ENCODE assay signal across 8 cellular contexts in genomic region chr1:181033799-181034391, GRCh38. TPM values are rescaled to one million over a fixed set of nuclear protein-coding genes. Genes with fewer than 3 reads are reported as not detected.
DNase-seq lines count a peak whose midpoint lies in the region; ATAC-seq, FAIRE-seq and TF ChIP-seq lines count a peak whose summit lies in the region.

TSS of gene MR1 (plus strand) at chr1:181033983. CDS start at chr1:181034008, 25 bp downstream.

- H3K27ac Mint-ChIP-seq in effector memory CD8-positive, alpha-beta T cell = peak within 1 kb of the TSS; percentile 97 to 100
- peak within 1 kb of the TSS; percentile 87 for H3K27ac Mint-ChIP-seq in mesothelial cell of epicardium

- TF ChIP-seq POLR2A in GM12891 (IDR thresholded peaks at IDR 0.05; ENCODE audit: low read depth, low read length) = peak; percentile 90
- TF ChIP-seq POLR2A in upper lobe of left lung (IDR thresholded peaks at IDR 0.05) = peak in 3 of 4 donors; percentile 66 to 88 (median 72)

- DNase-seq in AG08396 (ENCODE audit: low spot score) = peak; percentile 84
- DNase-seq in GM12891 (ENCODE audit: insufficient read length, low spot score) = peak; percentile 58
- DNase-seq in MV-4-11 (lab: John Stamatoyannopoulos, UW) = peak; percentile 93
- DNase-seq in T1000 (lab: John Stamatoyannopoulos, UW) = peak; percentile 38
- peak; percentile 48 for DNase-seq in effector memory CD8-positive, alpha-beta T cell
- no peak for DNase-seq in mesothelial cell of epicardium (ENCODE audit: low spot score in 2 of 2, unreplicated experiment in 2 of 2)
- DNase-seq in upper lobe of left lung = peak in 1 of 2 donors; percentile 50

- WGBS in upper lobe of left lung, 2 donors = 9 to 13% methylated on average over 9 of the region's 9 CpGs

- no peaks in the 10 kb centered on the region for H3K27me3 ChIP-seq in upper lobe of left lung

- no peak for TF ChIP-seq EP300 in upper lobe of left lung (IDR thresholded peaks at IDR 0.05)

- H3K4me3 ChIP-seq in upper lobe of left lung = peak within 1 kb of the TSS; percentile 2 to 55 (median 46)

- H3K9me3 ChIP-seq in upper lobe of left lung = no peaks in the 10 kb centered on the region

- H3K27ac ChIP-seq in upper lobe of left lung = peak within 1 kb of the TSS; percentile 90 to 94 (median 92)

- TF ChIP-seq CTCF in mesothelial cell of epicardium (IDR thresholded peaks at IDR 0.05; ENCODE audit: unreplicated experiment) (no peak), upper lobe of left lung (IDR thresholded peaks at IDR 0.05) (no peak)

- peaks cover 49 to 56% of the 10 kb centered on the region in 2 donors for H3K4me1 Mint-ChIP-seq in effector memory CD8-positive, alpha-beta T cell (ENCODE audit: low read depth in 2 of 2)
- peaks cover 17% of the 10 kb centered on the region for H3K4me1 Mint-ChIP-seq in mesothelial cell of epicardium

- H3K4me3 Mint-ChIP-seq in effector memory CD8-positive, alpha-beta T cell = peak within 1 kb of the TSS; percentile 93 to 95
- H3K4me3 Mint-ChIP-seq in mesothelial cell of epicardium = peak within 1 kb of the TSS; percentile 56

- H3K4me1 ChIP-seq in upper lobe of left lung = peaks cover 27 to 43% (median 34%) of the 10 kb centered on the region in 4 donors

- FAIRE-seq in GM12891 (lab: Jason Lieb, UNC) = peak; percentile 20

- no peaks in the 10 kb centered on the region for H3K9me3 Mint-ChIP-seq in effector memory CD8-positive, alpha-beta T cell
- H3K9me3 Mint-ChIP-seq in mesothelial cell of epicardium = no peaks in the 10 kb centered on the region

- H3K36me3 Mint-ChIP-seq in effector memory CD8-positive, alpha-beta T cell (ENCODE audit: insufficient read depth) = peaks cover 15% of the 10 kb centered on the region
- H3K36me3 Mint-ChIP-seq in mesothelial cell of epicardium = no peaks in the 10 kb centered on the region

- peak; percentile 91 for ATAC-seq in HG02588 (IDR thresholded peaks at IDR 0.05; ENCODE audit: unreplicated experiment)
- peak; percentile 98 for ATAC-seq in effector memory CD8-positive, alpha-beta T cell (replicated peaks)
- ATAC-seq in upper lobe of left lung (ENCODE audit: low FRiP score in 2 of 2) = peak; percentile 92 to 97

- no peaks in the 10 kb centered on the region for H3K27me3 Mint-ChIP-seq in effector memory CD8-positive, alpha-beta T cell
- no peaks in the 10 kb centered on the region for H3K27me3 Mint-ChIP-seq in mesothelial cell of epicardium (ENCODE audit: low read depth)

- H3K36me3 ChIP-seq in upper lobe of left lung = no peaks in the 10 kb centered on the region

TF ChIP-seq in GM12891, 5 proteins besides CTCF, POLR2A, EP300 and RAD21:
- TF ChIP-seq POLR2AphosphoS5 (IDR thresholded peaks at IDR 0.05; ENCODE audit: low read depth, low read length) = peak; percentile 70
- TF ChIP-seq PAX5 (IDR thresholded peaks at IDR 0.05; ENCODE audit: insufficient read depth, low read length, severe bottlenecking) = no peak

RNA-seq across cellular contexts. Expression of gene MR1, which starts in this region (rescaled TPM):
- 24.6 TPM for polyA plus RNA-seq in GM12891 (2012; ENCODE audit: low read depth, missing spikeins)
- 4.2 to 5.5 TPM (median 4.7 TPM) in 3 replicates for total RNA-seq in mesothelial cell of epicardium
- 10 to 100 TPM; 22.0 to 54.0 (median 26.9) TPM for total RNA-seq in upper lobe of left lung

Comparison
In these comparisons a context has a peak if more than half of its experiments do, and no peak if none do; other contexts are left out.
1. DNase-seq: peak in AG08396 (single experiment), GM12891 (single experiment), MV-4-11 (single experiment), T1000 (single experiment) and effector memory CD8-positive, alpha-beta T cell (3 of 3); none in mesothelial cell of epicardium (0 of 2).
2. Peak in every context shown above with its lines, with median percentiles within 50 percentile points of each other: ATAC-seq.